Comparison of ENCODE assay signal across 35 cellular contexts in the genomic region with DNA sequence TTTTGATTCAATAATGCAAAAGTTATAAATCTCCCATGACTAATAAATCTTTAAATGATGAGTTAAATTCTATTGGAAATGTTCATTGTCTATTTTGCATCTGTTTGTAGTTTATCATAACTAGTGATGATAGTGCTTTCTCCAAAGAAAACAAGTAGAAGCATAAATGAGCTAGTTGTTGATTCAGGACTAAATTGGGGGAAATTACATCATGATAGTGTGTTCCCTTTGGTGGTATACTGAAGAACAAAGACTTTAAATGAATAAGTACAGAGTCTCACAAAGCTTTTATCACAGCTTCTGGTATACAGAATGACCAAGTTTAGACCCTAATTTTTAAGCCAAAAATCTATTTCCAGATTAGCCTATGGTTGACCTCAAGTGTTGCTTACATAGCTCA.
"Had no signal": no experiment of that assay in that cellular context is flagged by ENCODE, and none has a peak within 500 bp of the region (broad histone marks: within the 10 kb centered on the region; RNA-seq: fewer than 3 reads in every experiment).

No MANE protein-coding gene starts in this region.

- H3K4me2 ChIP-seq: KMS-11 had no signal

- H3K9ac ChIP-seq: KMS-11 had no signal

- H3K4me3 ChIP-seq: MG63 had no signal

- H3K27ac ChIP-seq: KMS-11 had no signal

- DNase-seq: Karpas-422, Kasumi-1, KG1, MG63, MM.1S, MV-4-11, NCI-H1048, NCI-H1092, NCI-H1092 treated with DMSO at 0.1 percent for 48 hours, NCI-H1105, NCI-H1105 treated with DMSO at 0.1 percent for 48 hours, NCI-H1417, NCI-H1417 treated with DMSO at 0.1 percent for 48 hours, NCI-H1436, NCI-H1436 treated with DMSO at 0.1 percent for 48 hours, NCI-H146, NCI-H1694, NCI-H1694 treated with DMSO at 0.1 percent for 48 hours, NCI-H187, NCI-H187 treated with DMSO at 0.1 percent for 48 hours, NCI-H1930, NCI-H2029, NCI-H2029 treated with DMSO at 0.1 percent for 48 hours, NCI-H2081, NCI-H2081 treated with DMSO at 0.1 percent for 48 hours, NCI-H2107, NCI-H2171, NCI-H2171 treated with DMSO at 0.1 percent for 48 hours, NCI-H2227 treated with DMSO at 0.1 percent for 48 hours, NCI-H226, NCI-H345, NCI-H446, NCI-H446 treated with DMSO at 0.1 percent for 48 hours, NCI-H510A had no signal

- H3K36me3 ChIP-seq: MG63 had no signal

- H3K9me3 ChIP-seq: MG63 had no signal
